ENCODE assay signal across 9 cellular contexts in genomic region chr17:79042421-79043190, GRCh38. TPM values are rescaled to one million over a fixed set of nuclear protein-coding genes. Genes with fewer than 3 reads are reported as not detected.
A peak's percentile ranks its signal among the peaks of the same experiment; 100 is the strongest.
DNase-seq lines count a peak whose midpoint lies in the region; ATAC-seq, FAIRE-seq and TF ChIP-seq lines count a peak whose summit lies in the region.
"Had no signal": no experiment of that assay in that cellular context is flagged by ENCODE, and none has a peak within 500 bp of the region (broad histone marks: within the 10 kb centered on the region; RNA-seq: fewer than 3 reads in every experiment).

No MANE protein-coding gene starts in this region.

- H3K9ac ChIP-seq in SK-N-SH = no peak overlapping the region

- H2AFZ ChIP-seq in SK-N-SH (ENCODE audit: low read depth) = no peak overlapping the region

- H4K20me1 ChIP-seq in SK-N-SH (ENCODE audit: insufficient read depth) = no peaks in the 10 kb centered on the region

- no peak for ATAC-seq in HG03039 (IDR thresholded peaks at IDR 0.05; ENCODE audit: unreplicated experiment)

- CTCF ChIA-PET in HEK293T (lab: Yijun Ruan, JAX) = interaction anchor here (0.5 to 3.0 kb wide), 10 partner anchors 9 to 771 kb away, joined by 3 to 17 read pairs (median 4); no protein-coding TSS in a partner anchor
- CTCF ChIA-PET in SK-N-SH (lab: Yijun Ruan, JAX) = interaction anchor here (0.6 to 7.9 kb wide), 62 partner anchors 8 to 493 kb away, joined by 3 to 191 read pairs (median 5); partner anchors contain the start of genes C1QTNF1, ENGASE and LGALS3BP

- peaks cover 0 to 21% of the 10 kb centered on the region in 2 experiments; a peak in 2 of 4 replicates for H3K4me1 ChIP-seq in SK-N-SH (ENCODE audit: control insufficient read depth in 1 of 2, insufficient read depth in 2 of 2, low read depth in 1 of 2, low read length in 1 of 2)
- H3K4me1 ChIP-seq in cardiac muscle cell (ENCODE audit: low read depth) = no peaks in the 10 kb centered on the region
- no peaks in the 10 kb centered on the region for H3K4me1 ChIP-seq in small intestine (ENCODE audit: control insufficient read depth in 2 of 2, insufficient read depth in 1 of 2, low read depth in 1 of 2, low read length in 1 of 2)
- H3K4me1 ChIP-seq: HAP-1 had no signal

- no peaks in the 10 kb centered on the region for H3K9me2 ChIP-seq in SK-N-SH

- 57% methylated on average over 13 of the region's 13 CpGs for WGBS in SK-N-SH (ENCODE audit: low lambda C conversion rate)
- WGBS in small intestine, 3 donors = 61 to 62% (median 62%) methylated on average over 13 of the region's 13 CpGs

- H3K27me3 ChIP-seq in SK-N-SH (ENCODE audit: insufficient read depth) (no peaks in the 10 kb centered on the region), cardiac muscle cell (no peaks in the 10 kb centered on the region), small intestine (ENCODE audit: control insufficient read depth in 2 of 2, insufficient read depth in 2 of 2, low read length in 2 of 2) (no peaks in the 10 kb centered on the region)

- TF ChIP-seq RAD21 in SK-N-SH (IDR thresholded peaks at IDR 0.05; ENCODE audit: low read length) = peak; percentile 95

- H3F3A ChIP-seq in SK-N-SH (replicated peaks; ENCODE audit: insufficient read depth) = peaks cover 19% of the 10 kb centered on the region

- no peak for TF ChIP-seq EP300 in SK-N-SH (IDR thresholded peaks at IDR 0.05; ENCODE audit: borderline replicate concordance in 1 of 2, low read depth in 1 of 2, low read length in 1 of 2)

- POLR2A ChIA-PET in HEK293T (lab: Yijun Ruan, JAX) (no interaction called here), SK-N-SH (lab: Yijun Ruan, JAX) (interaction anchor here (0.5 to 1.1 kb wide), 2 partner anchors 14 to 42 kb away, joined by 5 to 6 read pairs; no protein-coding TSS in a partner anchor)

- DNase-seq in Ammon's horn (ENCODE audit: low spot score) (peak; percentile 39), HEK293T (ENCODE audit: extremely low spot score) (peak; percentile 75), SK-N-SH (peak; percentile 90), cardiac muscle cell (ENCODE audit: low read depth in 1 of 2, low spot score in 1 of 2) (peak; percentile 71), small intestine (peak; percentile 73), AG08395 (ENCODE audit: low spot score) (no peak)
- DNase-seq in activated naive CD4-positive, alpha-beta T cell (lab: John Stamatoyannopoulos, UW) = peak; percentile 18 to 70 (median 56)

- no peaks in the 10 kb centered on the region for H3K36me3 ChIP-seq in SK-N-SH (replicated peaks in 1 of 2; ENCODE audit: control insufficient read depth in 1 of 2, insufficient read depth in 2 of 2, low read length in 1 of 2)
- H3K36me3 ChIP-seq in cardiac muscle cell = no peaks in the 10 kb centered on the region
- H3K36me3 ChIP-seq in small intestine (ENCODE audit: control insufficient read depth in 2 of 2, insufficient read depth in 2 of 2, low read length in 2 of 2) = no peaks in the 10 kb centered on the region
- H3K36me3 ChIP-seq: HAP-1 had no signal

- no peak overlapping the region for H3K4me2 ChIP-seq in SK-N-SH

- H3K27ac ChIP-seq in SK-N-SH (ENCODE audit: low read depth in 2 of 2, low read length in 1 of 2) (no peak overlapping the region), cardiac muscle cell (no peak overlapping the region), small intestine (ENCODE audit: low read depth in 1 of 2, low read length in 1 of 2) (no peak overlapping the region)

- no peaks in the 10 kb centered on the region for H3K79me2 ChIP-seq in SK-N-SH (ENCODE audit: insufficient read depth)

- H3K9me3 ChIP-seq in SK-N-SH (no peaks in the 10 kb centered on the region), cardiac muscle cell (ENCODE audit: low read depth) (no peaks in the 10 kb centered on the region), small intestine (ENCODE audit: control insufficient read depth, low read depth) (no peaks in the 10 kb centered on the region)
- H3K9me3 ChIP-seq: HAP-1 had no signal

- TF ChIP-seq CTCF in SK-N-SH (IDR thresholded peaks at IDR 0.05) = peak; percentile 97
- TF ChIP-seq CTCF in cardiac muscle cell (IDR thresholded peaks at IDR 0.05; ENCODE audit: low read depth, low read length) = peak; percentile 90

- no peak overlapping the region for H3K4me3 ChIP-seq in SK-N-SH (ENCODE audit: low read depth in 2 of 2, low read length in 1 of 2)
- no peak overlapping the region for H3K4me3 ChIP-seq in cardiac muscle cell
- no peak overlapping the region for H3K4me3 ChIP-seq in small intestine (ENCODE audit: low read depth in 1 of 2, low read length in 2 of 2)
- H3K4me3 ChIP-seq: HAP-1 had no signal

- FAIRE-seq in small intestine (lab: Jason Lieb, UNC) = no peak

TF ChIP-seq in HEK293T, 16 proteins besides CTCF, POLR2A, EP300 and RAD21:
- TF ChIP-seq FOXM1 (IDR thresholded peaks at IDR 0.05; ENCODE audit: borderline replicate concordance) = no peak
- no peak for TF ChIP-seq PKNOX1 (IDR thresholded peaks at IDR 0.05)
- TF ChIP-seq CTBP1 (IDR thresholded peaks at IDR 0.05; ENCODE audit: borderline replicate concordance) = no peak
- no peak for TF ChIP-seq L3MBTL2 (conservative IDR thresholded peaks at IDR 0.05)
- TF ChIP-seq ELF4 (IDR thresholded peaks at IDR 0.05) = no peak
- TF ChIP-seq TARDBP (IDR thresholded peaks at IDR 0.05) = no peak
- TF ChIP-seq FOXK2 (IDR thresholded peaks at IDR 0.05) = no peak
- TF ChIP-seq NFRKB (IDR thresholded peaks at IDR 0.05) = no peak
- TF ChIP-seq HDGF (IDR thresholded peaks at IDR 0.05; ENCODE audit: borderline replicate concordance) = no peak
- no peak for TF ChIP-seq ARNT (IDR thresholded peaks at IDR 0.05)
- TF ChIP-seq BHLHE40 (IDR thresholded peaks at IDR 0.05; ENCODE audit: borderline replicate concordance) = no peak
- no peak for TF ChIP-seq SP1 (IDR thresholded peaks at IDR 0.05)
- TF ChIP-seq LEF1 (IDR thresholded peaks at IDR 0.05; ENCODE audit: borderline replicate concordance) = no peak
- TF ChIP-seq ZNF384 (IDR thresholded peaks at IDR 0.05) = no peak
- no peak for TF ChIP-seq SUZ12 (IDR thresholded peaks at IDR 0.05)
- no peak for TF ChIP-seq FOXA1 (IDR thresholded peaks at IDR 0.05)
TF ChIP-seq in HEK293T: peak in this region for 0.

TF ChIP-seq in SK-N-SH, 30 proteins besides CTCF, POLR2A, EP300 and RAD21 (continues in another document):
- peak; percentile 100 for TF ChIP-seq SMC3 (IDR thresholded peaks at IDR 0.05; ENCODE audit: low read depth, low read length)
- 0 out of 2 replicates have a peak, but pooled peaks have one; percentile 33 for TF ChIP-seq NRF1 (IDR thresholded peaks at IDR 0.05; ENCODE audit: low read depth, low read length)
- no peak for TF ChIP-seq CHD2 (IDR thresholded peaks at IDR 0.05; ENCODE audit: low read length, partially characterized antibody)
- TF ChIP-seq MAX (IDR thresholded peaks at IDR 0.05; ENCODE audit: low read depth) = no peak
- no peak for TF ChIP-seq RXRA (IDR thresholded peaks at IDR 0.05; ENCODE audit: borderline replicate concordance, low read depth)
- TF ChIP-seq MXI1 (IDR thresholded peaks at IDR 0.05; ENCODE audit: low read depth, low read length) = no peak
- TF ChIP-seq GATA2 (CRISPR knock-in tag; IDR thresholded peaks at IDR 0.05) = no peak
- TF ChIP-seq REST (IDR thresholded peaks at IDR 0.05; ENCODE audit: low read depth, low read length) = no peak
- no peak for TF ChIP-seq POLR2AphosphoS5 (IDR thresholded peaks at IDR 0.05; ENCODE audit: low read depth, low read length)
- TF ChIP-seq JUND (IDR thresholded peaks at IDR 0.05) = no peak

RNA-seq across cellular contexts. Expression of gene C1QTNF1, which starts 18.6 kb away (rescaled TPM):
- polyA plus RNA-seq in SK-N-SH (2012; rRNA removed) (11.6 and 14.3 TPM in 2 replicates), cardiac muscle cell (6.8 and 10.2 TPM in 2 replicates), small intestine (10 to 100 TPM in 1 of 3 donors, 1 to 10 TPM in 1, under 1 TPM in 1; 0.67 to 57.4 (median 2.4) TPM)
- 5.3 and 10.0 TPM in 2 replicates for polyA plus RNA-seq in SK-N-SH (2012; cell fraction: cytosol; rRNA removed)
- 9.1 and 10.1 TPM in 2 replicates for polyA plus RNA-seq in SK-N-SH (2012; cell fraction: nucleus; rRNA removed)
- total RNA-seq in cardiac muscle cell = 12.5 and 16.4 TPM in 2 replicates

RNA-seq across cellular contexts. Expression of gene ENGASE, which starts 32.0 kb away (rescaled TPM):
- 30.1 and 30.4 TPM in 2 replicates for polyA plus RNA-seq in SK-N-SH (2012; rRNA removed)
- 4.5 and 7.0 TPM in 2 replicates for polyA plus RNA-seq in SK-N-SH (2012; cell fraction: cytosol; rRNA removed)
- 252 and 275 TPM in 2 replicates for polyA plus RNA-seq in SK-N-SH (2012; cell fraction: nucleus; rRNA removed)
- total RNA-seq in cardiac muscle cell = 29.5 and 69.8 TPM in 2 replicates
- polyA plus RNA-seq in cardiac muscle cell = 48.8 and 56.1 TPM in 2 replicates
- polyA plus RNA-seq in small intestine = 10 to 100 TPM; 17.6 to 36.2 (median 25.7) TPM

RNA-seq across cellular contexts. Expression of gene CANT1, which starts 33.0 kb away (rescaled TPM):
- 83.8 and 87.4 TPM in 2 replicates for polyA plus RNA-seq in SK-N-SH (2012; rRNA removed)
- polyA plus RNA-seq in SK-N-SH (2012; cell fraction: cytosol; rRNA removed) = 47.2 and 67.5 TPM in 2 replicates
- polyA plus RNA-seq in SK-N-SH (2012; cell fraction: nucleus; rRNA removed) = 55.9 and 68.2 TPM in 2 replicates
- total RNA-seq in cardiac muscle cell = 55.3 and 55.9 TPM in 2 replicates
- 33.6 and 45.8 TPM in 2 replicates for polyA plus RNA-seq in cardiac muscle cell
- 10 to 100 TPM; 16.8 to 90.5 (median 20.3) TPM for polyA plus RNA-seq in small intestine
